Comparison of ENCODE assay signal across 8 cellular contexts in genomic region chr1:229229721-229230135, GRCh38. TPM values are rescaled to one million over a fixed set of nuclear protein-coding genes. Genes with fewer than 3 reads are reported as not detected.
DNase-seq lines count a peak whose midpoint lies in the region; ATAC-seq and TF ChIP-seq lines count a peak whose summit lies in the region.

No MANE protein-coding gene starts in this region.

- no peaks in the 10 kb centered on the region for H3K79me2 ChIP-seq in PC-9 (ENCODE audit: low read depth)

- H3K4me3 Mint-ChIP-seq in CD14-positive monocyte = peak overlapping the region; percentile 14 to 64

- H3K36me3 Mint-ChIP-seq in CD14-positive monocyte = no peaks in the 10 kb centered on the region

- H3F3A ChIP-seq in PC-9 (ENCODE audit: insufficient read depth, low read depth) = peaks cover 28% of the 10 kb centered on the region

- H3K9me3 ChIP-seq in PC-9 (ENCODE audit: insufficient read depth, low read depth) = no peaks in the 10 kb centered on the region

- H4K20me1 ChIP-seq in PC-9 (ENCODE audit: insufficient read depth) = no peaks in the 10 kb centered on the region

- peaks cover 37% of the 10 kb centered on the region for H3K4me1 Mint-ChIP-seq in CD14-positive monocyte

- intact Hi-C loops in CD14-positive monocyte (cut with micrococcal nuclease) = loop anchor here (5.0 to 10.0 kb wide), 2 partner anchors 235 to 492 kb away; partner anchors contain the start of gene RHOU (in 1 of the 2)
- intact Hi-C loops in PC-9 (cut with micrococcal nuclease; ENCODE audit: unreplicated experiment) = loop anchor here (1.0 to 10.0 kb wide), 7 partner anchors 8 to 1095 kb away; partner anchors contain the start of gene TRIM17

- TF ChIP-seq CTCF in CD14-positive monocyte (IDR thresholded peaks at IDR 0.05) = no peak
- no peak for TF ChIP-seq CTCF in PC-9 (conservative IDR thresholded peaks at IDR 0.05)
- TF ChIP-seq CTCF in fibroblast of villous mesenchyme (IDR thresholded peaks at IDR 0.05; ENCODE audit: insufficient read depth, low read depth, low read length) = no peak
- TF ChIP-seq CTCF in foreskin keratinocyte (conservative IDR thresholded peaks at IDR 0.05) = no peak

- ATAC-seq in GM21723 (IDR thresholded peaks at IDR 0.05; ENCODE audit: unreplicated experiment) (no peak), foreskin keratinocyte (no peak)

- H3K27me3 ChIP-seq in PC-9 (ENCODE audit: insufficient read depth, low read depth) (peaks cover 26% of the 10 kb centered on the region), foreskin keratinocyte (no peaks in the 10 kb centered on the region)

- no peak overlapping the region for H2AFZ ChIP-seq in PC-9

- H3K4me1 ChIP-seq in PC-9 (replicated peaks; ENCODE audit: insufficient read depth) = peaks cover 47% of the 10 kb centered on the region
- peaks cover 26% of the 10 kb centered on the region for H3K4me1 ChIP-seq in foreskin keratinocyte

- H3K4me2 ChIP-seq in PC-9 = peak overlapping the region; percentile 63

- BruUV-seq in PC-9 (replicated peaks; lab: Mats Ljungman, UMichigan) = no TSS peak

- H3K9me3 Mint-ChIP-seq in CD14-positive monocyte = no peaks in the 10 kb centered on the region

- H3K27ac Mint-ChIP-seq in CD14-positive monocyte = peak overlapping the region in 6 of 7 donors; percentile 23 to 83 (median 56)

- no peak for DNase-seq in CD14-positive monocyte (ENCODE audit: low spot score)
- peak in 1 of 2 experiments; percentile 48 for DNase-seq in PC-9
- DNase-seq in fibroblast of villous mesenchyme (ENCODE audit: low read depth) = peak; percentile 53
- DNase-seq in nucleus accumbens (lab: John Stamatoyannopoulos, UW) = peak in 53 of 56 donors; percentile 58 to 96 (median 85)
- no peak for DNase-seq in amniotic stem cell (lab: John Stamatoyannopoulos, UW)
- no peak for DNase-seq in foreskin keratinocyte
- no peak for DNase-seq in activated CD4-positive, alpha-beta T cell treated with anti-CD3 and anti-CD28 coated beads, Interleukin-2, amount 50 U/mL, for 48 hours

- CTCF ChIA-PET in PC-9 (lab: Charles Lee) = interaction anchor here (1.3 kb wide), 1 partner anchor 252 kb away, joined by 3 read pairs; no protein-coding TSS in a partner anchor

- H3K27ac ChIP-seq in PC-9 (peak overlapping the region; percentile 59), foreskin keratinocyte (no peak overlapping the region)

- peaks cover 2 to 10% (median 4%) of the 10 kb centered on the region in 3 donors for H3K27me3 Mint-ChIP-seq in CD14-positive monocyte (ENCODE audit: low read depth in 3 of 3)

- POLR2A ChIA-PET in PC-9 (lab: Charles Lee; ENCODE audit: unreplicated experiment) = interaction anchor here (0.6 kb wide), 1 partner anchor 32 kb away, joined by 4 read pairs; no protein-coding TSS in a partner anchor

- H3K4me3 ChIP-seq in PC-9 (peak overlapping the region; percentile 6; the same call in 1 of the 2 replicates), fibroblast of villous mesenchyme (ENCODE audit: low read depth, low read length) (no peak overlapping the region)

- H3K9me2 ChIP-seq in PC-9 (ENCODE audit: insufficient read depth) = no peaks in the 10 kb centered on the region

- no peaks in the 10 kb centered on the region for H3K36me3 ChIP-seq in PC-9 (ENCODE audit: low read depth)

RNA-seq across cellular contexts. Expression of gene RAB4A, which starts 41.2 kb away (rescaled TPM):
- 10 to 100 TPM; 34.5 to 34.8 TPM for polyA plus RNA-seq in CD14-positive monocyte
- 29.0 and 33.7 TPM in 2 replicates for total RNA-seq in PC-9 (2021)
- 17.1 and 18.6 TPM in 2 replicates for total RNA-seq in fibroblast of villous mesenchyme
- total RNA-seq in foreskin keratinocyte = 24.4 and 27.1 TPM in 2 replicates
- 34.6 and 40.7 TPM in 2 replicates for polyA plus RNA-seq in foreskin keratinocyte

Comparison
In these comparisons a context has a peak if more than half of its experiments do, and no peak if none do; other contexts are left out.
1. DNase-seq: peak in fibroblast of villous mesenchyme (single experiment) and nucleus accumbens (53 of 56); none in CD14-positive monocyte (single experiment), amniotic stem cell (single experiment), foreskin keratinocyte (0 of 2) and activated CD4-positive, alpha-beta T cell treated with anti-CD3 and anti-CD28 coated beads, Interleukin-2, amount 50 U/mL, for 48 hours (0 of 2).